ENCODE assay signal across 1 cellular context in the genomic region with DNA sequence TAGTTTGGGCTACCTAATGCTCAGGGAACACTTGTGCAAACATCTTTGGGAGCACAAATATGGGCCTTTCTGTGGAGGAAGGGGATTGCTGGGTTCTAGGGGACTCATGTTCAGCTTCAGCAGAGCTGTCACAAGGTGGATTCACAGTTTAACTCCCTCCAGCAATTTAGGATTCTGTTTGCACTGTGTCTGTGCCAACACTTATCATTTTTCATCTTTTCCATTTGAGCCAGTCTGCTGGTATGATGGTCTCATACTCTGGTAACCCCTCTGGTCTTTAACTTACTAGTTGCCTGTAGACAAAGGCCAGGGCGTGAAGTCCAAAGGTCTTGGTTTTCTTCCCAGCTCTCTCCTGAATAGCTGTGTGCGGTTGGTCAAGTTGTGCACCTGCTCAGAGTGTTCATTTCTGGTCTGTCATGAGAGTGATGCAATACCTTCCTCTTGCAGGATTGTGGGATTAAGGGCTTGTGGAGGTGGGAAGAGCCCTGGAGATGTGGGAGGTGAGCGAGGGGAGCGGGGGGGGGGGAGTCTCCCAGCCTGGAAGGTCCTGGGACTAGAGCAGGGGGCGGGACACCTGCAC.
TF ChIP-seq lines count a peak whose summit lies in the region.

No MANE protein-coding gene starts in this region.

TF ChIP-seq in HepG2, 621 proteins besides CTCF, POLR2A, EP300 and RAD21 (continued from another document and continues in another):
- TF ChIP-seq POGK (CRISPR knock-in tag; conservative IDR thresholded peaks at IDR 0.05) (no peak), ZNF460 (CRISPR knock-in tag; IDR thresholded peaks at IDR 0.05; ENCODE audit: borderline replicate concordance) (no peak), ZNF296 (CRISPR knock-in tag; conservative IDR thresholded peaks at IDR 0.05) (no peak), SOX5 (CRISPR knock-in tag; IDR thresholded peaks at IDR 0.05; ENCODE audit: borderline replicate concordance) (peak; percentile 56; the same call in 1 of the 2 replicates), ZNF546 (CRISPR knock-in tag; conservative IDR thresholded peaks at IDR 0.05) (no peak), SRSF9 (IDR thresholded peaks at IDR 0.05; ENCODE audit: borderline replicate concordance, insufficient read depth, low read depth, low read length, poor library complexity, severe bottlenecking) (no peak), POLR2AphosphoS2 (IDR thresholded peaks at IDR 0.05; ENCODE audit: low read depth, low read length) (no peak), MAFF (IDR thresholded peaks at IDR 0.05; ENCODE audit: low read depth, low read length) (no peak), HINFP (CRISPR knock-in tag; IDR thresholded peaks at IDR 0.05; ENCODE audit: low read depth) (no peak), ESRRA (CRISPR knock-in tag; IDR thresholded peaks at IDR 0.05; ENCODE audit: low read depth) (no peak), HNRNPK (IDR thresholded peaks at IDR 0.05; ENCODE audit: low read depth, low read length, poor library complexity, severe bottlenecking) (no peak), MED13 (CRISPR knock-in tag; IDR thresholded peaks at IDR 0.05) (no peak), SOX13 (IDR thresholded peaks at IDR 0.05) (no peak), SOX13 (CRISPR knock-in tag; conservative IDR thresholded peaks at IDR 0.05 in 1 of 2, IDR thresholded peaks at IDR 0.05 in 1 of 2) (peak in 1 of 2 experiments; percentile 63; a peak in 2 of 4 replicates), SOX6 (IDR thresholded peaks at IDR 0.05) (no peak), SOX6 (CRISPR knock-in tag; IDR thresholded peaks at IDR 0.05) (peak; percentile 67), ZNF839 (CRISPR knock-in tag; IDR thresholded peaks at IDR 0.05; ENCODE audit: borderline replicate concordance) (no peak), MEF2D (CRISPR knock-in tag; IDR thresholded peaks at IDR 0.05) (no peak), ZBTB20 (CRISPR knock-in tag; IDR thresholded peaks at IDR 0.05; ENCODE audit: borderline replicate concordance, low read depth) (no peak), ZSCAN12 (CRISPR knock-in tag; IDR thresholded peaks at IDR 0.05) (no peak), TSC22D2 (CRISPR knock-in tag; IDR thresholded peaks at IDR 0.05; ENCODE audit: borderline replicate concordance) (no peak), MYPOP (CRISPR knock-in tag; IDR thresholded peaks at IDR 0.05) (no peak), CEBPG (CRISPR knock-in tag; IDR thresholded peaks at IDR 0.05) (peak; percentile 97), FOXP1 (IDR thresholded peaks at IDR 0.05) (no peak), FOXP1 (CRISPR knock-in tag; IDR thresholded peaks at IDR 0.05) (peak; percentile 43; the same call in 1 of the 2 replicates), ZKSCAN1 (IDR thresholded peaks at IDR 0.05; ENCODE audit: low read length) (no peak), TP53 (CRISPR knock-in tag; conservative IDR thresholded peaks at IDR 0.05) (no peak), ZNF841 (CRISPR knock-in tag; IDR thresholded peaks at IDR 0.05; ENCODE audit: borderline replicate concordance) (no peak), ZNF557 (CRISPR knock-in tag; IDR thresholded peaks at IDR 0.05) (no peak), ZNF414 (CRISPR knock-in tag; IDR thresholded peaks at IDR 0.05) (no peak), NR2F6 (IDR thresholded peaks at IDR 0.05) (no peak), NR2F6 (CRISPR knock-in tag; IDR thresholded peaks at IDR 0.05) (peak; percentile 21; the same call in 1 of the 2 replicates), ZFP36 (IDR thresholded peaks at IDR 0.05; ENCODE audit: borderline replicate concordance, low read depth, low read length, partially characterized antibody) (peak; percentile 23), SRF (IDR thresholded peaks at IDR 0.05; ENCODE audit: low read depth, low read length) (no peak), GTF3A (CRISPR knock-in tag; conservative IDR thresholded peaks at IDR 0.05) (no peak), ARNT2 (CRISPR knock-in tag; IDR thresholded peaks at IDR 0.05; ENCODE audit: low read depth) (no peak), ZBTB1 (CRISPR knock-in tag; IDR thresholded peaks at IDR 0.05; ENCODE audit: borderline replicate concordance) (no peak), ARNT (IDR thresholded peaks at IDR 0.05) (no peak), ELF1 (CRISPR knock-in tag; IDR thresholded peaks at IDR 0.05) (0 out of 2 replicates have a peak, but pooled peaks have one; percentile 21), ZNF44 (CRISPR knock-in tag; IDR thresholded peaks at IDR 0.05) (no peak), GPBP1L1 (CRISPR knock-in tag; IDR thresholded peaks at IDR 0.05) (no peak), STAT5B (CRISPR knock-in tag; IDR thresholded peaks at IDR 0.05) (no peak), ZNF101 (CRISPR knock-in tag; IDR thresholded peaks at IDR 0.05; ENCODE audit: borderline replicate concordance, low read depth) (no peak), ZEB1 (IDR thresholded peaks at IDR 0.05; ENCODE audit: insufficient replicate concordance, low read depth) (no peak), HOMEZ (CRISPR knock-in tag; IDR thresholded peaks at IDR 0.05; ENCODE audit: low read depth) (no peak), IRX3 (CRISPR knock-in tag; IDR thresholded peaks at IDR 0.05; ENCODE audit: borderline replicate concordance, low read depth) (no peak), SIX4 (CRISPR knock-in tag; IDR thresholded peaks at IDR 0.05) (no peak), RBAK (CRISPR knock-in tag; IDR thresholded peaks at IDR 0.05) (no peak)
- TF ChIP-seq, protein P1, sequence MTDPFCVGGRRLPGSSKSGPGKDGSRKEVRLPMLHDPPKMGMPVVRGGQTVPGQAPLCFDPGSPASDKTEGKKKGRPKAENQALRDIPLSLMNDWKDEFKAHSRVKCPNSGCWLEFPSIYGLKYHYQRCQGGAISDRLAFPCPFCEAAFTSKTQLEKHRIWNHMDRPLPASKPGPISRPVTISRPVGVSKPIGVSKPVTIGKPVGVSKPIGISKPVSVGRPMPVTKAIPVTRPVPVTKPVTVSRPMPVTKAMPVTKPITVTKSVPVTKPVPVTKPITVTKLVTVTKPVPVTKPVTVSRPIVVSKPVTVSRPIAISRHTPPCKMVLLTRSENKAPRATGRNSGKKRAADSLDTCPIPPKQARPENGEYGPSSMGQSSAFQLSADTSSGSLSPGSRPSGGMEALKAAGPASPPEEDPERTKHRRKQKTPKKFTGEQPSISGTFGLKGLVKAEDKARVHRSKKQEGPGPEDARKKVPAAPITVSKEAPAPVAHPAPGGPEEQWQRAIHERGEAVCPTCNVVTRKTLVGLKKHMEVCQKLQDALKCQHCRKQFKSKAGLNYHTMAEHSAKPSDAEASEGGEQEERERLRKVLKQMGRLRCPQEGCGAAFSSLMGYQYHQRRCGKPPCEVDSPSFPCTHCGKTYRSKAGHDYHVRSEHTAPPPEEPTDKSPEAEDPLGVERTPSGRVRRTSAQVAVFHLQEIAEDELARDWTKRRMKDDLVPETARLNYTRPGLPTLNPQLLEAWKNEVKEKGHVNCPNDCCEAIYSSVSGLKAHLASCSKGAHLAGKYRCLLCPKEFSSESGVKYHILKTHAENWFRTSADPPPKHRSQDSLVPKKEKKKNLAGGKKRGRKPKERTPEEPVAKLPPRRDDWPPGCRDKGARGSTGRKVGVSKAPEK (CRISPR knock-in tag; IDR thresholded peaks at IDR 0.05; ENCODE audit: borderline replicate concordance), result no peak
- TF ChIP-seq, protein P2, sequence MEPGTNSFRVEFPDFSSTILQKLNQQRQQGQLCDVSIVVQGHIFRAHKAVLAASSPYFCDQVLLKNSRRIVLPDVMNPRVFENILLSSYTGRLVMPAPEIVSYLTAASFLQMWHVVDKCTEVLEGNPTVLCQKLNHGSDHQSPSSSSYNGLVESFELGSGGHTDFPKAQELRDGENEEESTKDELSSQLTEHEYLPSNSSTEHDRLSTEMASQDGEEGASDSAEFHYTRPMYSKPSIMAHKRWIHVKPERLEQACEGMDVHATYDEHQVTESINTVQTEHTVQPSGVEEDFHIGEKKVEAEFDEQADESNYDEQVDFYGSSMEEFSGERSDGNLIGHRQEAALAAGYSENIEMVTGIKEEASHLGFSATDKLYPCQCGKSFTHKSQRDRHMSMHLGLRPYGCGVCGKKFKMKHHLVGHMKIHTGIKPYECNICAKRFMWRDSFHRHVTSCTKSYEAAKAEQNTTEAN (CRISPR knock-in tag; conservative IDR thresholded peaks at IDR 0.05), result no peak
- TF ChIP-seq, protein P3, sequence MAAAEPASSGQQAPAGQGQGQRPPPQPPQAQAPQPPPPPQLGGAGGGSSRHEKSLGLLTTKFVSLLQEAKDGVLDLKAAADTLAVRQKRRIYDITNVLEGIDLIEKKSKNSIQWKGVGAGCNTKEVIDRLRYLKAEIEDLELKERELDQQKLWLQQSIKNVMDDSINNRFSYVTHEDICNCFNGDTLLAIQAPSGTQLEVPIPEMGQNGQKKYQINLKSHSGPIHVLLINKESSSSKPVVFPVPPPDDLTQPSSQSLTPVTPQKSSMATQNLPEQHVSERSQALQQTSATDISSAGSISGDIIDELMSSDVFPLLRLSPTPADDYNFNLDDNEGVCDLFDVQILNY (CRISPR knock-in tag; conservative IDR thresholded peaks at IDR 0.05), result no peak
- TF ChIP-seq, protein P4, sequence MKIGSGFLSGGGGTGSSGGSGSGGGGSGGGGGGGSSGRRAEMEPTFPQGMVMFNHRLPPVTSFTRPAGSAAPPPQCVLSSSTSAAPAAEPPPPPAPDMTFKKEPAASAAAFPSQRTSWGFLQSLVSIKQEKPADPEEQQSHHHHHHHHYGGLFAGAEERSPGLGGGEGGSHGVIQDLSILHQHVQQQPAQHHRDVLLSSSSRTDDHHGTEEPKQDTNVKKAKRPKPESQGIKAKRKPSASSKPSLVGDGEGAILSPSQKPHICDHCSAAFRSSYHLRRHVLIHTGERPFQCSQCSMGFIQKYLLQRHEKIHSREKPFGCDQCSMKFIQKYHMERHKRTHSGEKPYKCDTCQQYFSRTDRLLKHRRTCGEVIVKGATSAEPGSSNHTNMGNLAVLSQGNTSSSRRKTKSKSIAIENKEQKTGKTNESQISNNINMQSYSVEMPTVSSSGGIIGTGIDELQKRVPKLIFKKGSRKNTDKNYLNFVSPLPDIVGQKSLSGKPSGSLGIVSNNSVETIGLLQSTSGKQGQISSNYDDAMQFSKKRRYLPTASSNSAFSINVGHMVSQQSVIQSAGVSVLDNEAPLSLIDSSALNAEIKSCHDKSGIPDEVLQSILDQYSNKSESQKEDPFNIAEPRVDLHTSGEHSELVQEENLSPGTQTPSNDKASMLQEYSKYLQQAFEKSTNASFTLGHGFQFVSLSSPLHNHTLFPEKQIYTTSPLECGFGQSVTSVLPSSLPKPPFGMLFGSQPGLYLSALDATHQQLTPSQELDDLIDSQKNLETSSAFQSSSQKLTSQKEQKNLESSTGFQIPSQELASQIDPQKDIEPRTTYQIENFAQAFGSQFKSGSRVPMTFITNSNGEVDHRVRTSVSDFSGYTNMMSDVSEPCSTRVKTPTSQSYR (CRISPR knock-in tag; IDR thresholded peaks at IDR 0.05; ENCODE audit: borderline replicate concordance), result 0 out of 2 replicates have a peak, but pooled peaks have one; percentile 5
